ENCODE assay signal across 8 cellular contexts in the genomic region with DNA sequence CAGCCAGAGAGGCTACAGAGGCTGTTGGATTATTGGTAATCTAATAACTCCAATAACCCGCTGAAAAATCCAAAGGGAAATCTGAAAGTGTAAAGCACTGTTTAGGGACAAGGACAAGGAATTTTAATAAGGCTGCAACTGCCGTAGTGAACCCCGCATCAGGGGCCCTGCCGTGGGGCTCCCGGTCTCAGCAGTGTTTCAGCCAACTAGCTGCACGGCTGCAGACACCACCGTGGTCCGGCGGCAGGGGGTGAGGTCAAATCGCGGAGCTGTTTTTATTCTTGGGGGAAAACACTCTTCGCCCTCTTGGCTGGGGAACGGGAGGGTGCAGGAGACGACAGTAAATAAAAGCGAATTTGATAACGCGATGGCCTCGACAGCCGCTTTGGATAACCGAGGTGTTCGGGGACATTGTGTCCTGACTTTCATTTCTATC. TPM values are rescaled to one million over a fixed set of nuclear protein-coding genes. Genes with fewer than 3 reads are reported as not detected.
A peak's percentile ranks its signal among the peaks of the same experiment; 100 is the strongest.
DNase-seq lines count a peak whose midpoint lies in the region; ATAC-seq and TF ChIP-seq lines count a peak whose summit lies in the region.

No MANE protein-coding gene starts in this region.

- peaks cover 44 to 58% of the 10 kb centered on the region in 2 donors for H3K4me1 Mint-ChIP-seq in effector memory CD8-positive, alpha-beta T cell (ENCODE audit: low read depth in 2 of 2)
- peaks cover 31 to 67% (median 43%) of the 10 kb centered on the region in 7 donors for H3K4me1 Mint-ChIP-seq in naive thymus-derived CD4-positive, alpha-beta T cell

- no peak for ATAC-seq in effector memory CD8-positive, alpha-beta T cell (replicated peaks)
- ATAC-seq in naive thymus-derived CD4-positive, alpha-beta T cell, result no peak
- no peak for ATAC-seq in GM19328 (IDR thresholded peaks at IDR 0.05; ENCODE audit: unreplicated experiment)
- no peak for ATAC-seq in GM18907 (IDR thresholded peaks at IDR 0.05; ENCODE audit: unreplicated experiment)

- intact Hi-C loops in naive thymus-derived CD4-positive, alpha-beta T cell (cut with micrococcal nuclease), result loop anchor here (1.0 to 5.0 kb wide), 9 partner anchors 8 to 1585 kb away; no protein-coding TSS in a partner anchor
- intact Hi-C loops in uterus (cut with DNase I; ENCODE audit: low total_unique reads), result no loop called here

- no peaks in the 10 kb centered on the region for H3K9me3 ChIP-seq in naive thymus-derived CD4-positive, alpha-beta T cell (ENCODE audit: control insufficient read depth in 2 of 3, low read length in 3 of 3)
- H3K9me3 ChIP-seq in uterus, result no peaks in the 10 kb centered on the region

- peaks cover 68% of the 10 kb centered on the region for H3K36me3 Mint-ChIP-seq in effector memory CD8-positive, alpha-beta T cell (ENCODE audit: insufficient read depth)
- peaks cover 0 to 12% (median 0%) of the 10 kb centered on the region in 5 donors for H3K36me3 Mint-ChIP-seq in naive thymus-derived CD4-positive, alpha-beta T cell

- H3K4me1 ChIP-seq in naive thymus-derived CD4-positive, alpha-beta T cell (ENCODE audit: control insufficient read depth in 2 of 2, insufficient read depth in 2 of 2, low read length in 2 of 2), result peaks cover 12 to 23% of the 10 kb centered on the region in 2 donors
- peaks cover 6 to 7% of the 10 kb centered on the region in 2 donors for H3K4me1 ChIP-seq in uterus

- H3K27me3 Mint-ChIP-seq in effector memory CD8-positive, alpha-beta T cell, result no peaks in the 10 kb centered on the region
- H3K27me3 Mint-ChIP-seq in naive thymus-derived CD4-positive, alpha-beta T cell, result peaks cover 0 to 6% (median 0%) of the 10 kb centered on the region in 5 donors

- CTCF ChIA-PET in naive thymus-derived CD4-positive, alpha-beta T cell (lab: Charles Lee), result interaction anchor here (0.5 to 8.2 kb wide), 23 partner anchors 8 to 1574 kb away, joined by 3 to 322 read pairs (median 6); no protein-coding TSS in a partner anchor
- CTCF ChIA-PET in GM10248 (lab: Yijun Ruan, JAX), result interaction anchor here (0.7 to 11.9 kb wide), 57 partner anchors 9 to 1534 kb away, joined by 3 to 530 read pairs (median 5); no protein-coding TSS in a partner anchor

- peak overlapping the region; percentile 97 to 99 for H3K4me3 Mint-ChIP-seq in effector memory CD8-positive, alpha-beta T cell
- H3K4me3 Mint-ChIP-seq in naive thymus-derived CD4-positive, alpha-beta T cell, result peak overlapping the region; percentile 86 to 100 (median 98)

- H3K4me3 ChIP-seq in GM08714 (ENCODE audit: low read length) (peak overlapping the region; percentile 14; the same call in 1 of the 2 replicates), WI38 (ENCODE audit: low read depth, low read length) (peak overlapping the region; percentile 58), uterus (peak overlapping the region; percentile 63 to 86)
- peak overlapping the region; percentile 79 for H3K4me3 ChIP-seq in naive thymus-derived CD4-positive, alpha-beta T cell (ENCODE audit: low read length)

- peak overlapping the region; percentile 98 to 99 for H3K27ac Mint-ChIP-seq in effector memory CD8-positive, alpha-beta T cell
- peak overlapping the region; percentile 83 to 100 (median 100) for H3K27ac Mint-ChIP-seq in naive thymus-derived CD4-positive, alpha-beta T cell

- no peaks in the 10 kb centered on the region for H3K36me3 ChIP-seq in naive thymus-derived CD4-positive, alpha-beta T cell (ENCODE audit: control insufficient read depth in 2 of 3, insufficient read depth in 3 of 3, low read length in 3 of 3)
- no peaks in the 10 kb centered on the region for H3K36me3 ChIP-seq in uterus

- no peak for TF ChIP-seq POLR2A in uterus (IDR thresholded peaks at IDR 0.05)

- POLR2A ChIA-PET in naive thymus-derived CD4-positive, alpha-beta T cell (lab: Charles Lee), result interaction anchor here (0.9 to 3.8 kb wide), 8 partner anchors 9 to 1408 kb away, joined by 3 to 33 read pairs (median 4); a partner anchor contains a TSS
- POLR2A ChIA-PET in GM10248 (lab: Yijun Ruan, JAX), result no interaction called here

- no peaks in the 10 kb centered on the region for H3K9me3 Mint-ChIP-seq in effector memory CD8-positive, alpha-beta T cell
- H3K9me3 Mint-ChIP-seq in naive thymus-derived CD4-positive, alpha-beta T cell, result no peaks in the 10 kb centered on the region

- H3K27ac ChIP-seq in naive thymus-derived CD4-positive, alpha-beta T cell (ENCODE audit: low read depth, low read length), result peak overlapping the region; percentile 72
- H3K27ac ChIP-seq in uterus, result peak overlapping the region; percentile 98 to 100

- no peaks in the 10 kb centered on the region for H3K27me3 ChIP-seq in naive thymus-derived CD4-positive, alpha-beta T cell (ENCODE audit: control insufficient read depth in 2 of 2, insufficient read depth in 2 of 2, low read length in 2 of 2)
- H3K27me3 ChIP-seq in uterus, result no peaks in the 10 kb centered on the region

- TF ChIP-seq CTCF in WI38 (IDR thresholded peaks at IDR 0.05; ENCODE audit: low read depth, low read length) (no peak), uterus (IDR thresholded peaks at IDR 0.05) (no peak), GM10248 (IDR thresholded peaks at IDR 0.05; ENCODE audit: control extremely low read depth, extremely low read depth, low read depth, missing control alignments) (no peak)

- DNase-seq in effector memory CD8-positive, alpha-beta T cell, result peak in 1 of 3 experiments; percentile 19
- DNase-seq in naive thymus-derived CD4-positive, alpha-beta T cell, result peak in 3 of 9 donors; percentile 19 to 50 (median 24)
- DNase-seq in uterus (no peak), GM10248 (ENCODE audit: extremely low spot score) (no peak)

RNA-seq across cellular contexts. Expression of a gene that starts 6.1 kb away (rescaled TPM):
- 100 to 1,000 TPM in 1 of 5 experiments, 10 to 100 TPM in 4; 13.4 to 154 (median 29.5) TPM for total RNA-seq in naive thymus-derived CD4-positive, alpha-beta T cell
- 1 to 10 TPM in 1 of 2 donors, under 1 TPM in 1; 0.63 to 2.4 TPM for polyA plus RNA-seq in naive thymus-derived CD4-positive, alpha-beta T cell
- 100 to 1,000 TPM in 1 of 4 donors, 10 to 100 TPM in 2, 1 to 10 TPM in 1; 6.6 to 188 (median 51.0) TPM for total RNA-seq in uterus

RNA-seq across cellular contexts. Expression of a gene that starts 36.8 kb away (rescaled TPM):
- total RNA-seq in naive thymus-derived CD4-positive, alpha-beta T cell, result not detected
- not detected for polyA plus RNA-seq in naive thymus-derived CD4-positive, alpha-beta T cell
- total RNA-seq in uterus, result not detected

Comparison
In these comparisons a context has a peak if more than half of its experiments do, and no peak if none do; other contexts are left out.
1. H3K4me3 ChIP-seq: peak in every context shown above with its lines; median percentile 79 in naive thymus-derived CD4-positive, alpha-beta T cell; 74 in uterus; 58 in WI38; 14 in GM08714.